ENCODE assay signal across 21 cellular contexts in genomic region chr9:36592801-36593583, GRCh38. TPM values are rescaled to one million over a fixed set of nuclear protein-coding genes. Genes with fewer than 3 reads are reported as not detected.
"Had no signal": no experiment of that assay in that cellular context is flagged by ENCODE, and none has a peak within 500 bp of the region (broad histone marks: within the 10 kb centered on the region; RNA-seq: fewer than 3 reads in every experiment).

No MANE protein-coding gene starts in this region.

- H3K4me1 ChIP-seq: body of pancreas, gastroesophageal sphincter, thyroid gland, uterus had no signal

- H3K9me3 Mint-ChIP-seq: activated CD4-positive, alpha-beta memory T cell treated with anti-CD3 and anti-CD28 coated beads for 36 hours; activated T-cell treated with anti-CD3 and anti-CD28 coated beads, Interleukin-2, amount 50 U/mL, for 4 hours; central memory CD8-positive, alpha-beta T cell; naive thymus-derived CD4-positive, alpha-beta T cell; stimulated activated effector memory CD8-positive, alpha-beta T cell treated with anti-CD3 and anti-CD28 coated beads, Interleukin-12 subunit alpha, Interleukin-12 subunit beta, amount 100 ng/mL, for 72 hours had no signal

- DNase-seq: activated CD4-positive, alpha-beta memory T cell treated with anti-CD3 and anti-CD28 coated beads for 36 hours; activated CD4-positive, alpha-beta T cell treated with anti-CD3 and anti-CD28 coated beads for 36 hours; activated CD8-positive, alpha-beta memory T cell treated with anti-CD3 and anti-CD28 coated beads, Interleukin-2, amount 10 ng/mL, durations not matched to agents 7 days and 5 days; activated gamma-delta T cell treated with Interleukin-2 at 50 U/mL for 16 hours; activated T-cell treated with anti-CD3 and anti-CD28 coated beads, Interleukin-2, amount 50 U/mL, for 4 hours; amniotic stem cell; body of pancreas; cortex of kidney; effector CD8-positive, alpha-beta T cell; left colon; mucosa of descending colon; naive thymus-derived CD4-positive, alpha-beta T cell; retina; stimulated activated CD4-positive, alpha-beta T cell treated with anti-CD3 and anti-CD28 coated beads, Interleukin-12 subunit alpha, Interleukin-12 subunit beta, amount 100 ng/mL, for 4 hours; thyroid gland; uterus had no signal

- H3K27me3 ChIP-seq: body of pancreas, gastroesophageal sphincter, thyroid gland, uterus had no signal

- H3K27ac ChIP-seq: body of pancreas, gastroesophageal sphincter, thyroid gland, uterus had no signal

- H3K9me3 ChIP-seq: body of pancreas, gastroesophageal sphincter, mucosa of descending colon, thyroid gland, uterus had no signal

- H3K4me3 ChIP-seq: body of pancreas, gastroesophageal sphincter, lung, mucosa of descending colon, thyroid gland, uterus had no signal

- ATAC-seq: activated CD4-positive, alpha-beta T cell treated with anti-CD3 and anti-CD28 coated beads for 36 hours; activated CD8-positive, alpha-beta memory T cell treated with anti-CD3 and anti-CD28 coated beads, Interleukin-2, amount 10 ng/mL, durations not matched to agents 7 days and 5 days; activated T-cell treated with anti-CD3 and anti-CD28 coated beads, Interleukin-2, amount 50 U/mL, for 4 hours; body of pancreas; gastroesophageal sphincter; mucosa of descending colon; naive thymus-derived CD4-positive, alpha-beta T cell; stimulated activated effector memory CD8-positive, alpha-beta T cell treated with anti-CD3 and anti-CD28 coated beads, Interleukin-12 subunit alpha, Interleukin-12 subunit beta, amount 100 ng/mL, for 72 hours had no signal

- H3K27ac Mint-ChIP-seq: activated CD4-positive, alpha-beta memory T cell treated with anti-CD3 and anti-CD28 coated beads for 36 hours; activated CD4-positive, alpha-beta T cell treated with anti-CD3 and anti-CD28 coated beads for 36 hours; activated CD8-positive, alpha-beta memory T cell treated with anti-CD3 and anti-CD28 coated beads, Interleukin-2, amount 10 ng/mL, durations not matched to agents 7 days and 5 days; activated naive CD8-positive, alpha-beta T cell; stimulated activated effector memory CD8-positive, alpha-beta T cell treated with anti-CD3 and anti-CD28 coated beads, Interleukin-12 subunit alpha, Interleukin-12 subunit beta, amount 100 ng/mL, for 72 hours had no signal

- H3K4me1 Mint-ChIP-seq: activated CD4-positive, alpha-beta T cell treated with anti-CD3 and anti-CD28 coated beads for 36 hours; activated CD8-positive, alpha-beta memory T cell treated with anti-CD3 and anti-CD28 coated beads, Interleukin-2, amount 10 ng/mL, durations not matched to agents 7 days and 5 days; central memory CD8-positive, alpha-beta T cell; stimulated activated effector memory CD8-positive, alpha-beta T cell treated with anti-CD3 and anti-CD28 coated beads, Interleukin-12 subunit alpha, Interleukin-12 subunit beta, amount 100 ng/mL, for 72 hours had no signal

- H3K27me3 Mint-ChIP-seq: activated CD4-positive, alpha-beta memory T cell treated with anti-CD3 and anti-CD28 coated beads for 36 hours; activated CD4-positive, alpha-beta T cell treated with anti-CD3 and anti-CD28 coated beads for 36 hours; activated CD8-positive, alpha-beta memory T cell treated with anti-CD3 and anti-CD28 coated beads, Interleukin-2, amount 10 ng/mL, durations not matched to agents 7 days and 5 days; activated naive CD8-positive, alpha-beta T cell; central memory CD8-positive, alpha-beta T cell; naive thymus-derived CD4-positive, alpha-beta T cell had no signal

- H3K4me3 Mint-ChIP-seq: activated CD4-positive, alpha-beta memory T cell treated with anti-CD3 and anti-CD28 coated beads for 36 hours; activated CD4-positive, alpha-beta T cell treated with anti-CD3 and anti-CD28 coated beads for 36 hours; activated CD8-positive, alpha-beta memory T cell treated with anti-CD3 and anti-CD28 coated beads, Interleukin-2, amount 10 ng/mL, durations not matched to agents 7 days and 5 days; activated naive CD8-positive, alpha-beta T cell; activated T-cell treated with anti-CD3 and anti-CD28 coated beads, Interleukin-2, amount 50 U/mL, for 4 hours; central memory CD8-positive, alpha-beta T cell; naive thymus-derived CD4-positive, alpha-beta T cell; stimulated activated effector memory CD8-positive, alpha-beta T cell treated with anti-CD3 and anti-CD28 coated beads, Interleukin-12 subunit alpha, Interleukin-12 subunit beta, amount 100 ng/mL, for 72 hours had no signal

- H3K36me3 ChIP-seq: gastroesophageal sphincter, thyroid gland, uterus had no signal

RNA-seq across cellular contexts. Expression of gene MELK, which starts 20.3 kb away (rescaled TPM):
- total RNA-seq: body of pancreas had no signal
- polyA plus RNA-seq: naive thymus-derived CD4-positive, alpha-beta T cell had no signal
